In genomic region chr5:98541641-98542040, GRCh38 we compare ENCODE assay signal across 32 cellular contexts.
"Had no signal": no experiment of that assay in that cellular context is flagged by ENCODE, and none has a peak within 500 bp of the region (broad histone marks: within the 10 kb centered on the region; RNA-seq: fewer than 3 reads in every experiment).

No MANE protein-coding gene starts in this region.

- DNase-seq: activated effector memory CD4-positive, alpha-beta T cell treated with anti-CD3 and anti-CD28 coated beads, Interleukin-2, amount 50 U/mL, for 16 hours; activated effector memory CD4-positive, alpha-beta T cell treated with Interleukin-2 at 50 U/mL for 16 hours; activated gamma-delta T cell; activated gamma-delta T cell treated with Interleukin-2 at 50 U/mL for 16 hours; activated naive CD4-positive, alpha-beta T cell; activated naive CD4-positive, alpha-beta T cell treated with anti-CD3 and anti-CD28 coated beads for 36 hours; activated naive CD4-positive, alpha-beta T cell treated with anti-CD3 and anti-CD28 coated beads, Interleukin-2, amount 10 ng/mL, durations not matched to agents 7 days and 5 days; activated naive CD4-positive, alpha-beta T cell treated with anti-CD3 and anti-CD28 coated beads, Interleukin-2, amount 50 U/mL, for 16 hours; activated naive CD4-positive, alpha-beta T cell treated with Interleukin-2 at 50 U/mL for 16 hours; activated naive CD8-positive, alpha-beta T cell treated with anti-CD3 and anti-CD28 coated beads for 36 hours; activated naive CD8-positive, alpha-beta T cell treated with anti-CD3 and anti-CD28 coated beads, Interleukin-2, amount 10 ng/mL, durations not matched to agents 7 days and 5 days; activated naive CD8-positive, alpha-beta T cell treated with anti-CD3 and anti-CD28 coated beads, Interleukin-2, amount 50 U/mL, for 24 hours; activated T-cell treated with anti-CD3 and anti-CD28 coated beads, Interleukin-2, amount 50 U/mL, for 1 hour; activated T-cell treated with anti-CD3 and anti-CD28 coated beads, Interleukin-2, amount 50 U/mL, for 24 hours; activated T-cell treated with anti-CD3 and anti-CD28 coated beads, Interleukin-2, amount 50 U/mL, for 4 hours; activated T-cell treated with anti-CD3 and anti-CD28 coated beads, Interleukin-2, amount 50 U/mL, for 48 hours; activated T-cell treated with anti-CD3 and anti-CD28 coated beads, Interleukin-2, amount 50 U/mL, for 72 hours; adrenal gland; amniotic stem cell; amygdala; anterior cingulate cortex; aorta; body of pancreas; brain microvascular endothelial cell; caudate nucleus; central memory CD4-positive, alpha-beta T cell; cerebellar nuclear complex had no signal

- H3K4me1 ChIP-seq: adrenal gland, ascending aorta, body of pancreas, breast epithelium had no signal

- H3K4me3 ChIP-seq: adrenal gland, ascending aorta, body of pancreas, breast epithelium, cardiac muscle cell had no signal

- ATAC-seq: activated naive CD4-positive, alpha-beta T cell treated with anti-CD3 and anti-CD28 coated beads, Interleukin-2, amount 50 U/mL, for 72 hours; activated naive CD8-positive, alpha-beta T cell treated with anti-CD3 and anti-CD28 coated beads, Interleukin-2, amount 50 U/mL, for 24 hours; activated T-cell treated with anti-CD3 and anti-CD28 coated beads, Interleukin-2, amount 50 U/mL, for 4 hours; activated T-cell treated with anti-CD3 and anti-CD28 coated beads, Interleukin-2, amount 50 U/mL, for 72 hours; activated T-helper 17 cell treated with anti-CD3 and anti-CD28 coated beads, Interleukin-2, amount 50 U/mL, for 72 hours; body of pancreas had no signal

- H3K9me3 ChIP-seq: adrenal gland, ascending aorta had no signal

- H3K27ac ChIP-seq: adrenal gland, ascending aorta, body of pancreas, brain microvascular endothelial cell, breast epithelium, cardiac muscle cell had no signal

- H3K36me3 ChIP-seq: adrenal gland, ascending aorta, brain microvascular endothelial cell, breast epithelium, cardiac muscle cell had no signal

- H3K27me3 ChIP-seq: adrenal gland, ascending aorta, body of pancreas, brain microvascular endothelial cell, breast epithelium, cardiac muscle cell had no signal
